ENCODE assay signal across 14 cellular contexts in the genomic region with DNA sequence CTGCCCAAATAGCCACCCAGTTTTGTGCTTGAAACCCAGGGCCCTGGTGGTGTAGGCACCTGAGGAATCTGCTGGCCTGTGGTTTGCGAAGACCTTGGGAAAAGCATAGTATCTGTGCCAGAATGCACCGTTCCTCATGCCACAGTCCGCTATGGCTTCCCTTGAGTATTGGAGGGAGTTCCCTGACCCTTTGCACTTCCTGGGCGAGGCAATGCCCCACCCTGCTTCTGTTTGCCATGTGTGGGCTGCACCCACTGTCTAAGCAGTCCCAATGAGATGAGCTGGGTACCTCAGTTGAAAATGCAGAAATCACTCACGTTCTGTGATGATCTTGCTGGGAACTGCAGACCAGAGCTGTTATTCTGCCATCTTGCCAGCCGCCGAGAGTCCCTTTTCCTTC.
"Had no signal": no experiment of that assay in that cellular context is flagged by ENCODE, and none has a peak within 500 bp of the region (broad histone marks: within the 10 kb centered on the region; RNA-seq: fewer than 3 reads in every experiment).

No MANE protein-coding gene starts in this region.

- H3K4me3 ChIP-seq: lung, ovary, right atrium auricular region, sigmoid colon, skin epidermis, testis, tibial nerve, uterus had no signal

- H3K9me3 ChIP-seq: ovary, right atrium auricular region, sigmoid colon, testis, tibial nerve, uterus had no signal

- H3K27me3 ChIP-seq: foreskin keratinocyte, ovary, right atrium auricular region, sigmoid colon, testis, tibial nerve, uterus had no signal

- H3K36me3 ChIP-seq: ovary, right atrium auricular region, sigmoid colon, tibial nerve, uterus had no signal

- H3K27ac ChIP-seq: epithelial cell of prostate, foreskin keratinocyte, ovary, right atrium auricular region, sigmoid colon, skin epidermis, testis, tibial nerve, uterus had no signal

- DNase-seq: effector memory CD8-positive, alpha-beta T cell; kidney; natural killer cell; ovary; sigmoid colon; stimulated activated CD4-positive, alpha-beta T cell treated with anti-CD3 and anti-CD28 coated beads, Interleukin-4, amount 100 ng/mL, for 4 hours; uterus had no signal

- H3K4me1 ChIP-seq: foreskin keratinocyte, sigmoid colon, testis, uterus had no signal

- FAIRE-seq: kidney had no signal
